Comparison of ENCODE assay signal across 27 cellular contexts in genomic region chr3:182201769-182202168, GRCh38.
"Had no signal": no experiment of that assay in that cellular context is flagged by ENCODE, and none has a peak within 500 bp of the region (broad histone marks: within the 10 kb centered on the region; RNA-seq: fewer than 3 reads in every experiment).

No MANE protein-coding gene starts in this region.

- H3K9me3 Mint-ChIP-seq: activated CD4-positive, alpha-beta memory T cell treated with anti-CD3 and anti-CD28 coated beads for 36 hours; activated CD4-positive, alpha-beta T cell treated with anti-CD3 and anti-CD28 coated beads, Interleukin-2, amount 10 ng/mL, durations not matched to agents 24 days and 14 days; activated T-helper 1 cell treated with anti-CD3 and anti-CD28 coated beads, Interleukin-12 subunit alpha, Interleukin-12 subunit beta, Interleukin-2, Interleukin-4 antibody, amounts not matched to agents 30 ng/mL and 10 ng/mL and 1 ng/mL, durations not matched to agents 14 hours and 24 hours and 36 hours had no signal

- H3K4me3 ChIP-seq: adrenal gland, gastroesophageal sphincter, hepatocyte, right lobe of liver, uterus had no signal

- H3K4me2 ChIP-seq: hepatocyte had no signal

- H3K36me3 Mint-ChIP-seq: activated CD4-positive, alpha-beta memory T cell treated with anti-CD3 and anti-CD28 coated beads for 36 hours; activated naive CD8-positive, alpha-beta T cell treated with anti-CD3 and anti-CD28 coated beads for 36 hours; memory B cell; naive thymus-derived CD4-positive, alpha-beta T cell; type B pancreatic cell had no signal

- H2AFZ ChIP-seq: hepatocyte had no signal

- H3K27ac Mint-ChIP-seq: activated CD4-positive, alpha-beta memory T cell treated with anti-CD3 and anti-CD28 coated beads for 36 hours; activated CD4-positive, alpha-beta T cell treated with anti-CD3 and anti-CD28 coated beads, Interleukin-2, amount 10 ng/mL, durations not matched to agents 24 days and 14 days; activated naive CD4-positive, alpha-beta T cell treated with anti-CD3 and anti-CD28 coated beads for 36 hours; activated naive CD8-positive, alpha-beta T cell treated with anti-CD3 and anti-CD28 coated beads for 36 hours; activated T-helper 1 cell treated with anti-CD3 and anti-CD28 coated beads, Interleukin-12 subunit alpha, Interleukin-12 subunit beta, Interleukin-2, Interleukin-4 antibody, amounts not matched to agents 30 ng/mL and 10 ng/mL and 1 ng/mL, durations not matched to agents 14 hours and 24 hours and 36 hours; memory B cell; naive thymus-derived CD4-positive, alpha-beta T cell; T-helper 17 cell; type B pancreatic cell had no signal

- H3K4me1 ChIP-seq: adrenal gland, gastroesophageal sphincter, right lobe of liver, uterus had no signal

- ATAC-seq: gastroesophageal sphincter; left colon; naive thymus-derived CD4-positive, alpha-beta T cell; right lobe of liver; T-helper 17 cell had no signal

- H3K4me3 Mint-ChIP-seq: activated CD4-positive, alpha-beta memory T cell treated with anti-CD3 and anti-CD28 coated beads for 36 hours; activated CD4-positive, alpha-beta T cell treated with anti-CD3 and anti-CD28 coated beads, Interleukin-2, amount 10 ng/mL, durations not matched to agents 24 days and 14 days; activated naive CD4-positive, alpha-beta T cell treated with anti-CD3 and anti-CD28 coated beads for 36 hours; activated naive CD8-positive, alpha-beta T cell treated with anti-CD3 and anti-CD28 coated beads for 36 hours; activated T-helper 1 cell treated with anti-CD3 and anti-CD28 coated beads, Interleukin-12 subunit alpha, Interleukin-12 subunit beta, Interleukin-2, Interleukin-4 antibody, amounts not matched to agents 30 ng/mL and 10 ng/mL and 1 ng/mL, durations not matched to agents 14 hours and 24 hours and 36 hours; memory B cell; naive thymus-derived CD4-positive, alpha-beta T cell; T-helper 17 cell; type B pancreatic cell had no signal

- H3K4me1 Mint-ChIP-seq: activated CD4-positive, alpha-beta T cell treated with anti-CD3 and anti-CD28 coated beads, Interleukin-2, amount 10 ng/mL, durations not matched to agents 24 days and 14 days; activated naive CD8-positive, alpha-beta T cell treated with anti-CD3 and anti-CD28 coated beads for 36 hours; memory B cell; naive thymus-derived CD4-positive, alpha-beta T cell; T-helper 17 cell had no signal

- H3K27me3 Mint-ChIP-seq: activated CD4-positive, alpha-beta memory T cell treated with anti-CD3 and anti-CD28 coated beads for 36 hours; activated CD4-positive, alpha-beta T cell treated with anti-CD3 and anti-CD28 coated beads, Interleukin-2, amount 10 ng/mL, durations not matched to agents 24 days and 14 days; activated naive CD8-positive, alpha-beta T cell treated with anti-CD3 and anti-CD28 coated beads for 36 hours; memory B cell; naive thymus-derived CD4-positive, alpha-beta T cell; T-helper 17 cell; type B pancreatic cell had no signal

- DNase-seq: activated CD4-positive, alpha-beta memory T cell treated with anti-CD3 and anti-CD28 coated beads for 36 hours; activated CD4-positive, alpha-beta T cell treated with anti-CD3 and anti-CD28 coated beads, Interleukin-2, amount 10 ng/mL, durations not matched to agents 24 days and 14 days; activated CD4-positive, CD25-positive, alpha-beta regulatory T cell treated with anti-CD3 and anti-CD28 coated beads, Interleukin-2, amount 50 U/mL, for 72 hours; activated CD8-positive, alpha-beta memory T cell treated with anti-CD3 and anti-CD28 coated beads, Interleukin-2, amount 50 U/mL, for 4 hours; activated effector memory CD4-positive, alpha-beta T cell treated with anti-CD3 and anti-CD28 coated beads, Interleukin-2, amount 50 U/mL, for 16 hours; activated naive CD4-positive, alpha-beta T cell treated with anti-CD3 and anti-CD28 coated beads for 36 hours; activated naive CD8-positive, alpha-beta T cell treated with anti-CD3 and anti-CD28 coated beads for 36 hours; activated T-cell treated with anti-CD3 and anti-CD28 coated beads, Interleukin-2, amount 50 U/mL, for 1 hour; adrenal gland; aorta; central memory CD4-positive, alpha-beta T cell; kidney; left colon; midbrain; naive thymus-derived CD4-positive, alpha-beta T cell; right lobe of liver; stimulated activated CD4-positive, alpha-beta T cell treated with anti-CD3 and anti-CD28 coated beads, Interleukin-2, amount 100 ng/mL, for 48 hours; stimulated activated naive CD4-positive, alpha-beta T cell treated with Interleukin-2 at 50 U/mL for 16 hours; T-helper 17 cell; T1000; uterus; WERI-Rb-1 had no signal

- H3K27me3 ChIP-seq: adrenal gland, hepatocyte, right lobe of liver, uterus had no signal

- H3K27ac ChIP-seq: adrenal gland, gastroesophageal sphincter, hepatocyte, right lobe of liver, uterus, WERI-Rb-1 had no signal

- H3K9me3 ChIP-seq: adrenal gland, gastroesophageal sphincter, right lobe of liver, uterus had no signal

- H3K79me2 ChIP-seq: hepatocyte had no signal

- H3K36me3 ChIP-seq: adrenal gland, gastroesophageal sphincter, right lobe of liver, uterus, WERI-Rb-1 had no signal
